Comparison of ENCODE assay signal across 1 cellular context in genomic region chr12:95516757-95517156, GRCh38.
TF ChIP-seq lines count a peak whose summit lies in the region.

No MANE protein-coding gene starts in this region.

TF ChIP-seq in K562, 482 proteins besides CTCF, POLR2A, EP300 and RAD21 (continued from another document and continues in another):
- TF ChIP-seq ATF3 (IDR thresholded peaks at IDR 0.05) (peak; percentile 89), ATF3 (CRISPR knock-in tag; conservative IDR thresholded peaks at IDR 0.05) (no peak), ZNF277 (CRISPR knock-in tag; IDR thresholded peaks at IDR 0.05; ENCODE audit: borderline replicate concordance) (no peak), ZNF347 (CRISPR knock-in tag; IDR thresholded peaks at IDR 0.05; ENCODE audit: low read depth) (no peak), ZFP91 (CRISPR knock-in tag; IDR thresholded peaks at IDR 0.05) (no peak), ZNF551 (CRISPR knock-in tag; IDR thresholded peaks at IDR 0.05) (no peak), ZSCAN29 (IDR thresholded peaks at IDR 0.05) (no peak), ZBTB40 (IDR thresholded peaks at IDR 0.05) (0 out of 2 replicates have a peak, but pooled peaks have one; percentile 36), ZBTB40 (CRISPR knock-in tag; IDR thresholded peaks at IDR 0.05) (no peak), BMI1 (IDR thresholded peaks at IDR 0.05; ENCODE audit: low read length) (no peak), ZBTB9 (CRISPR knock-in tag; IDR thresholded peaks at IDR 0.05) (peak; percentile 47; the same call in 1 of the 2 replicates), ZNF717 (CRISPR knock-in tag; IDR thresholded peaks at IDR 0.05) (no peak), SP1 (CRISPR knock-in tag; IDR thresholded peaks at IDR 0.05) (no peak), TBP (optimal IDR thresholded peaks at IDR 0.05; ENCODE audit: low read depth, low read length) (no peak), ZHX1 (conservative IDR thresholded peaks at IDR 0.05; ENCODE audit: low read length) (no peak), TAF9B (IDR thresholded peaks at IDR 0.05; ENCODE audit: partially characterized antibody) (no peak), NCOA4 (IDR thresholded peaks at IDR 0.05; ENCODE audit: partially characterized antibody) (no peak), ESRRA (IDR thresholded peaks at IDR 0.05; ENCODE audit: borderline replicate concordance, low read depth) (peak; percentile 79; the same call in 1 of the 2 replicates), ZNF23 (CRISPR knock-in tag; IDR thresholded peaks at IDR 0.05) (no peak), FOXA3 (CRISPR knock-in tag; conservative IDR thresholded peaks at IDR 0.05 in 1 of 2, IDR thresholded peaks at IDR 0.05 in 1 of 2) (peak in 1 of 2 experiments; percentile 88; a peak in 2 of 4 replicates), ARNT (IDR thresholded peaks at IDR 0.05) (peak; percentile 61 to 72; a peak in 2 of 4 replicates), ATF7 (IDR thresholded peaks at IDR 0.05) (peak; percentile 55; the same call in 1 of the 2 replicates), ARID4B (CRISPR knock-in tag; IDR thresholded peaks at IDR 0.05) (no peak), E2F5 (CRISPR knock-in tag; IDR thresholded peaks at IDR 0.05) (no peak), FOSL1 (tag; conservative IDR thresholded peaks at IDR 0.05) (peak; percentile 98), GTF2F1 (IDR thresholded peaks at IDR 0.05; ENCODE audit: low read depth, low read length) (no peak), ZFP30 (CRISPR knock-in tag; IDR thresholded peaks at IDR 0.05; ENCODE audit: borderline replicate concordance) (no peak), PHF20 (IDR thresholded peaks at IDR 0.05; ENCODE audit: partially characterized antibody) (no peak), CREB3 (tag; conservative IDR thresholded peaks at IDR 0.05; ENCODE audit: low read depth) (no peak), ZNF217 (CRISPR knock-in tag; IDR thresholded peaks at IDR 0.05) (no peak), KLF6 (CRISPR knock-in tag; IDR thresholded peaks at IDR 0.05; ENCODE audit: borderline replicate concordance) (no peak), TEAD4 (IDR thresholded peaks at IDR 0.05; ENCODE audit: low read length) (peak; percentile 94), TEAD4 (CRISPR knock-in tag; IDR thresholded peaks at IDR 0.05; ENCODE audit: borderline replicate concordance) (no peak), POLR2AphosphoS2 (IDR thresholded peaks at IDR 0.05; ENCODE audit: low read length) (no peak)
